Comparison of ENCODE assay signal across 7 cellular contexts in genomic region chr2:95526360-95527341, GRCh38. TPM values are rescaled to one million over a fixed set of nuclear protein-coding genes. Genes with fewer than 3 reads are reported as not detected.
DNase-seq lines count a peak whose midpoint lies in the region; ATAC-seq lines count a peak whose summit lies in the region.

No MANE protein-coding gene starts in this region.

- peak overlapping the region; percentile 45 to 60 for H3K4me3 ChIP-seq in aorta (ENCODE audit: low read length in 2 of 2)

- H3K36me3 ChIP-seq in aorta (ENCODE audit: control insufficient read depth in 1 of 2, insufficient read depth in 2 of 2, low read length in 1 of 2): peaks cover 0 to 4% of the 10 kb centered on the region in 2 donors

- 4 to 6% methylated on average over 75 to 84 of the region's 84 CpGs for WGBS in aorta, 2 donors

- peak overlapping the region in 1 of 2 donors; percentile 20 for H3K27ac ChIP-seq in aorta (ENCODE audit: low read depth in 1 of 2, low read length in 2 of 2)

- intact Hi-C loops in aorta (cut with DNase I): no loop called here

- H3K4me1 ChIP-seq in aorta (ENCODE audit: control insufficient read depth in 1 of 2, insufficient read depth in 2 of 2, low read length in 2 of 2): no peaks in the 10 kb centered on the region

- DNase-seq in NOMO-1 (lab: John Stamatoyannopoulos, UW; ENCODE audit: unreplicated experiment in 2 of 2) (peak; percentile 17 to 22), foreskin melanocyte (peak; percentile 76), putamen (ENCODE audit: low spot score) (peak; percentile 79), aorta (peak; percentile 77 to 89)
- peak; percentile 87 for DNase-seq in activated effector memory CD4-positive, alpha-beta T cell treated with anti-CD3 and anti-CD28 coated beads, Interleukin-2, amount 50 U/mL, for 16 hours

- peaks cover 3% of the 10 kb centered on the region for H3K9me3 ChIP-seq in aorta (ENCODE audit: control insufficient read depth, low read length)

- ATAC-seq in GM18502 (IDR thresholded peaks at IDR 0.05; ENCODE audit: poor library complexity, unreplicated experiment) (peak; percentile 73), HG02981 (IDR thresholded peaks at IDR 0.05; ENCODE audit: unreplicated experiment) (peak; percentile 63), aorta (ENCODE audit: low FRiP score) (peak; percentile 78)

- no peaks in the 10 kb centered on the region for H3K27me3 ChIP-seq in aorta (ENCODE audit: control insufficient read depth in 1 of 2, insufficient read depth in 2 of 2, low read length in 1 of 2)

RNA-seq across cellular contexts. Expression of gene TRIM43B, which starts 42.1 kb away (rescaled TPM):
- not detected for total RNA-seq in aorta
- polyA plus RNA-seq in aorta: not detected

Comparison
In these comparisons a context has a peak if more than half of its experiments do, and no peak if none do; other contexts are left out.
1. DNase-seq: peak in every context shown above with its lines; median percentile 87 in activated effector memory CD4-positive, alpha-beta T cell treated with anti-CD3 and anti-CD28 coated beads, Interleukin-2, amount 50 U/mL, for 16 hours; 83 in aorta; 79 in putamen; 76 in foreskin melanocyte; 20 in NOMO-1.